In genomic region chr14:103155013-103155412, GRCh38 we compare ENCODE assay signal across 1 cellular context.
TF ChIP-seq lines count a peak whose summit lies in the region.

No MANE protein-coding gene starts in this region.

TF ChIP-seq in HCT116, 20 proteins besides CTCF, POLR2A, EP300 and RAD21 (continued from another document):
- TF ChIP-seq ZBTB33 (IDR thresholded peaks at IDR 0.05; ENCODE audit: extremely low read depth, insufficient replicate concordance, low read length) (no peak), EZH2phosphoT487 (IDR thresholded peaks at IDR 0.05; ENCODE audit: borderline replicate concordance) (no peak), SIN3A (IDR thresholded peaks at IDR 0.05; ENCODE audit: low read depth) (no peak), POLR2AphosphoS5 (IDR thresholded peaks at IDR 0.05; ENCODE audit: low read depth, low read length) (peak; percentile 23; the same call in 1 of the 2 replicates), CBX3 (IDR thresholded peaks at IDR 0.05; ENCODE audit: low read depth) (no peak), FOSL1 (IDR thresholded peaks at IDR 0.05; ENCODE audit: low read depth) (no peak)
- TF ChIP-seq, protein P1, sequence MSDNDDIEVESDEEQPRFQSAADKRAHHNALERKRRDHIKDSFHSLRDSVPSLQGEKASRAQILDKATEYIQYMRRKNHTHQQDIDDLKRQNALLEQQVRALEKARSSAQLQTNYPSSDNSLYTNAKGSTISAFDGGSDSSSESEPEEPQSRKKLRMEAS (IDR thresholded peaks at IDR 0.05): peak; percentile 59; the same call in 1 of the 2 replicates
